Comparison of ENCODE assay signal across 8 cellular contexts in the genomic region with DNA sequence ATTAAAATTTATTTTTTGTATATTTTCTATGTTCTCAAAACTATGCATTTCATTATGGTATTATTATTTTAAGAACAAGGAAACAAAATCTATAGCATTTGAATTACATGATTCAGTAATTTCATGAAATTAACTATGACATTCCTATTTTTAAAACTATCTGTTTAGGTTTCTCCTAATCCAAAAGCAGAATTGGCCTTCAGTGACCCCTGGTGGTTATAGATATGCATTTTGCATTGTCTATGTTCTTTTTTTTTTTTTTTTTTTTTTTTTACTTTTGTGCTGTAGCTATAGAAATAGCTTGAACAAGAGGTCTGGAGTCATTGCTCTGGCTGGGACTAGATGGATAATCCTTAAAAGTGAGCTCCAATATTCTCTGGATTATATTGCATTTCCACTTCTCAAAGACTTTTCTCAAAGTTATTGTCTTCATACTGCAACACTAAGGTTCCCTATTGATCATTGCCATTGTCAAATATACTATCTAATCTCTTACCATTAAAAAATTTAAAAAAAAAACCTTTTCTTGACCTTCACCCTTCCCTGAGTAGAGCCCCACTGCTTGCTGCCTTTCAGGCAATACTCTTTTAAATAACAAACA. TPM values are rescaled to one million over a fixed set of nuclear protein-coding genes. Genes with fewer than 3 reads are reported as not detected.
DNase-seq lines count a peak whose midpoint lies in the region; ATAC-seq, FAIRE-seq and TF ChIP-seq lines count a peak whose summit lies in the region.

No MANE protein-coding gene starts in this region.

- H3K27me3 ChIP-seq in pancreas: no peaks in the 10 kb centered on the region

- no peak overlapping the region for H3K27ac ChIP-seq in pancreas

- peak; percentile 93 for FAIRE-seq in pancreas (lab: Jason Lieb, UNC)

- ATAC-seq in pancreas: peak in 3 of 4 donors; percentile 69 to 76 (median 72)
- ATAC-seq in GM19463 (IDR thresholded peaks at IDR 0.05; ENCODE audit: unreplicated experiment): no peak

- no peaks in the 10 kb centered on the region for H3K9me3 ChIP-seq in pancreas

- intact Hi-C loops in pancreas (cut with DNase I): no loop called here

- in situ Hi-C loops in GM13976 (cut with MboI; ENCODE audit: low sequenced_read_pairs, unreplicated experiment): loop anchor here (25.0 kb wide), 1 partner anchor 124 kb away; no protein-coding TSS in a partner anchor

- DNase-seq in AG20443 (ENCODE audit: low spot score): peak; percentile 50
- DNase-seq in GM13976 (ENCODE audit: low spot score): no peak
- peak; percentile 23 to 80 for DNase-seq in NCI-H526 (lab: John Stamatoyannopoulos, UW)
- DNase-seq in choroid plexus epithelial cell (ENCODE audit: low read depth): peak; percentile 71
- no peak for DNase-seq in pancreas
- no peak for DNase-seq in cerebellar nuclear complex (lab: John Stamatoyannopoulos, UW)
- DNase-seq in mesenteric fat pad (ENCODE audit: low spot score): no peak

- H3K4me1 ChIP-seq in pancreas: peaks cover 0 to 3% (median 0%) of the 10 kb centered on the region in 3 donors

- no peaks in the 10 kb centered on the region for H3K36me3 ChIP-seq in pancreas

- TF ChIP-seq CTCF in GM13976 (IDR thresholded peaks at IDR 0.05; ENCODE audit: borderline replicate concordance, control extremely low read depth, extremely low read depth, insufficient read depth, missing control alignments): peak; percentile 34
- peak; percentile 52 for TF ChIP-seq CTCF in choroid plexus epithelial cell (conservative IDR thresholded peaks at IDR 0.05; ENCODE audit: low read depth, low read length)
- peak; percentile 13 to 47 (median 40) for TF ChIP-seq CTCF in pancreas (IDR thresholded peaks at IDR 0.05)

- H3K4me3 ChIP-seq in choroid plexus epithelial cell (ENCODE audit: low read depth, low read length) (no peak overlapping the region), pancreas (no peak overlapping the region)

RNA-seq across cellular contexts. Expression of a gene that starts 15.9 kb away (rescaled TPM):
- total RNA-seq in pancreas: 10 to 100 TPM; 34.5 to 70.3 (median 51.3) TPM
- polyA plus RNA-seq in pancreas: 10 to 100 TPM; 11.6 to 15.8 TPM
- total RNA-seq in mesenteric fat pad: 55.1 TPM

RNA-seq across cellular contexts. Expression of a gene that starts 16.6 kb away (rescaled TPM):
- total RNA-seq in pancreas (10 to 100 TPM; 14.5 to 23.5 (median 20.6) TPM), mesenteric fat pad (7.8 TPM)
- polyA plus RNA-seq in pancreas: 10 to 100 TPM; 16.7 to 36.5 TPM

Comparison
In these comparisons a context has a peak if more than half of its experiments do, and no peak if none do; other contexts are left out.
1. DNase-seq: peak in AG20443 (single experiment), NCI-H526 (2 of 2) and choroid plexus epithelial cell (single experiment); none in GM13976 (single experiment), pancreas (0 of 6), cerebellar nuclear complex (0 of 2) and mesenteric fat pad (single experiment).
2. Peak in every context shown above with its lines, with median percentiles within 50 percentile points of each other: CTCF ChIP-seq.